13 cellular contexts compared by ENCODE assay signal in genomic region chr18:7812431-7813063, GRCh38.
DNase-seq lines count a peak whose midpoint lies in the region; ATAC-seq and TF ChIP-seq lines count a peak whose summit lies in the region.
"Had no signal": no experiment of that assay in that cellular context is flagged by ENCODE, and none has a peak within 500 bp of the region (broad histone marks: within the 10 kb centered on the region; RNA-seq: fewer than 3 reads in every experiment).

No MANE protein-coding gene starts in this region.

- H3K4me2 ChIP-seq in PC-3 (ENCODE audit: low read length) (peak overlapping the region; percentile 30), osteoblast (ENCODE audit: insufficient read depth, low read length) (peak overlapping the region; percentile 61)

- no peaks in the 10 kb centered on the region for H3K27me3 Mint-ChIP-seq in activated T-helper 2 cell treated with anti-CD3 and anti-CD28 coated beads, Interferon-gamma antibody, Interleukin-2, Interleukin-4, amounts not matched to agents 10 μg/mL and 5 μg/mL and 100 μg/mL, durations not matched to agents 14 hours and 24 hours and 36 hours (ENCODE audit: low read depth)

- H3K4me1 ChIP-seq in PC-3 (ENCODE audit: insufficient read depth, low read length): peaks cover 10% of the 10 kb centered on the region
- H3K4me1 ChIP-seq in osteoblast (ENCODE audit: insufficient read depth, low read length): peaks cover 11% of the 10 kb centered on the region

- POLR2A ChIA-PET in PC-3 (lab: Charles Lee; ENCODE audit: unreplicated experiment): interaction anchor here (0.6 kb wide), 1 partner anchor 207 kb away, joined by 3 read pairs; no protein-coding TSS in a partner anchor

- ATAC-seq in PC-3 (peak; percentile 96), HG03025 (IDR thresholded peaks at IDR 0.05; ENCODE audit: low FRiP score, unreplicated experiment) (no peak), HG02642 (IDR thresholded peaks at IDR 0.05; ENCODE audit: poor library complexity, unreplicated experiment) (no peak)
- ATAC-seq: WTC11 had no signal

- BruUV-seq in PC-3 (replicated peaks; lab: Mats Ljungman, UMichigan): no TSS peak

- H3K27ac ChIP-seq in PC-3 (ENCODE audit: low read length): 0 out of 2 replicates have a peak overlapping the region, but pooled peaks have one; percentile 9
- H3K27ac ChIP-seq in osteoblast (ENCODE audit: low read depth, low read length): peak overlapping the region; percentile 44

- TF ChIP-seq CTCF in AG09319 (IDR thresholded peaks at IDR 0.05; ENCODE audit: low read depth, low read length) (no peak), PC-3 (conservative IDR thresholded peaks at IDR 0.05; ENCODE audit: low read depth, low read length) (no peak), fibroblast of mammary gland (conservative IDR thresholded peaks at IDR 0.05; ENCODE audit: control insufficient read depth, insufficient read depth, low read depth, low read length) (no peak), osteoblast (IDR thresholded peaks at IDR 0.05; ENCODE audit: extremely low read depth, low read depth, low read length) (no peak)

- H3F3A ChIP-seq in PC-3 (ENCODE audit: low read length, unreplicated experiment): no peaks in the 10 kb centered on the region

- H3K9me2 ChIP-seq in PC-3 (replicated peaks; ENCODE audit: low read length): no peaks in the 10 kb centered on the region

- H3K9ac ChIP-seq in PC-3 (ENCODE audit: low read length): no peak overlapping the region

- H3K36me3 Mint-ChIP-seq in activated T-helper 2 cell treated with anti-CD3 and anti-CD28 coated beads, Interferon-gamma antibody, Interleukin-2, Interleukin-4, amounts not matched to agents 10 μg/mL and 5 μg/mL and 100 μg/mL, durations not matched to agents 14 hours and 24 hours and 36 hours (ENCODE audit: low read depth): no peaks in the 10 kb centered on the region

- H3K4me3 ChIP-seq in PC-3 (ENCODE audit: low read length) (no peak overlapping the region), fibroblast of mammary gland (ENCODE audit: control insufficient read depth, low read depth, low read length) (no peak overlapping the region), osteoblast (ENCODE audit: insufficient read depth, low read length) (no peak overlapping the region)

- no peaks in the 10 kb centered on the region for H3K4me1 Mint-ChIP-seq in activated T-helper 2 cell treated with anti-CD3 and anti-CD28 coated beads, Interferon-gamma antibody, Interleukin-2, Interleukin-4, amounts not matched to agents 10 μg/mL and 5 μg/mL and 100 μg/mL, durations not matched to agents 14 hours and 24 hours and 36 hours (ENCODE audit: low read depth)

- H2AFZ ChIP-seq in PC-3 (ENCODE audit: low read length): no peak overlapping the region
- H2AFZ ChIP-seq in osteoblast (ENCODE audit: low read length): no peak overlapping the region

- H3K79me2 ChIP-seq in PC-3 (ENCODE audit: low read length) (no peaks in the 10 kb centered on the region), osteoblast (ENCODE audit: insufficient read depth, low read length) (peaks cover 8% of the 10 kb centered on the region)

- no peaks in the 10 kb centered on the region for H4K20me1 ChIP-seq in PC-3 (ENCODE audit: low read length)
- peaks cover 4% of the 10 kb centered on the region for H4K20me1 ChIP-seq in osteoblast (ENCODE audit: insufficient read depth, low read length)

- CTCF ChIA-PET in PC-3 (lab: Charles Lee): interaction anchor here (0.5 to 0.6 kb wide), 2 partner anchors 61 to 67 kb away, joined by 3 read pairs; no protein-coding TSS in a partner anchor

- H3K4me3 Mint-ChIP-seq in activated T-helper 2 cell treated with anti-CD3 and anti-CD28 coated beads, Interferon-gamma antibody, Interleukin-2, Interleukin-4, amounts not matched to agents 10 μg/mL and 5 μg/mL and 100 μg/mL, durations not matched to agents 14 hours and 24 hours and 36 hours (ENCODE audit: low read depth): no peak overlapping the region
- H3K4me3 Mint-ChIP-seq: activated T-helper 1 cell treated with anti-CD3 and anti-CD28 coated beads, Interleukin-12 subunit alpha, Interleukin-12 subunit beta, Interleukin-2, Interleukin-4 antibody, amounts not matched to agents 30 ng/mL and 10 ng/mL and 1 ng/mL, durations not matched to agents 14 hours and 24 hours and 36 hours; WTC11 had no signal

- peak; percentile 30 for DNase-seq in AG09319 (ENCODE audit: extremely low read depth, low read depth)
- peak; percentile 67 for DNase-seq in PC-3
- peak; percentile 74 for DNase-seq in fibroblast of mammary gland (ENCODE audit: low read depth)
- peak; percentile 74 for DNase-seq in osteoblast (ENCODE audit: insufficient read length, low spot score, missing footprints)
- DNase-seq in HPDE6-E6E7 (ENCODE audit: extremely low spot score): no peak
- DNase-seq in activated T-helper 2 cell treated with anti-CD3 and anti-CD28 coated beads, Interferon-gamma antibody, Interleukin-2, Interleukin-4, amounts not matched to agents 10 μg/mL and 5 μg/mL and 100 μg/mL, durations not matched to agents 14 hours and 24 hours and 36 hours (ENCODE audit: low spot score): no peak
- DNase-seq: effector memory CD4-positive, alpha-beta T cell; NCI-H1694; small intestine had no signal

- H3K27me3 ChIP-seq in PC-3 (ENCODE audit: low read length) (no peaks in the 10 kb centered on the region), osteoblast (ENCODE audit: insufficient read depth, low read length) (no peaks in the 10 kb centered on the region)

- H3K27ac Mint-ChIP-seq in activated T-helper 2 cell treated with anti-CD3 and anti-CD28 coated beads, Interferon-gamma antibody, Interleukin-2, Interleukin-4, amounts not matched to agents 10 μg/mL and 5 μg/mL and 100 μg/mL, durations not matched to agents 14 hours and 24 hours and 36 hours: no peak overlapping the region
- H3K27ac Mint-ChIP-seq: activated T-helper 1 cell treated with anti-CD3 and anti-CD28 coated beads, Interleukin-12 subunit alpha, Interleukin-12 subunit beta, Interleukin-2, Interleukin-4 antibody, amounts not matched to agents 30 ng/mL and 10 ng/mL and 1 ng/mL, durations not matched to agents 14 hours and 24 hours and 36 hours; WTC11 had no signal

- intact Hi-C loops in PC-3 (cut with micrococcal nuclease): no loop called here
- intact Hi-C loops in activated T-helper 2 cell treated with anti-CD3 and anti-CD28 coated beads, Interferon-gamma antibody, Interleukin-2, Interleukin-4, amounts not matched to agents 10 μg/mL and 5 μg/mL and 100 μg/mL, durations not matched to agents 14 hours and 24 hours and 36 hours (cut with micrococcal nuclease): no loop called here

- H3K9me3 Mint-ChIP-seq in activated T-helper 2 cell treated with anti-CD3 and anti-CD28 coated beads, Interferon-gamma antibody, Interleukin-2, Interleukin-4, amounts not matched to agents 10 μg/mL and 5 μg/mL and 100 μg/mL, durations not matched to agents 14 hours and 24 hours and 36 hours: peaks cover 32% of the 10 kb centered on the region

- H3K36me3 ChIP-seq in PC-3 (ENCODE audit: low read depth, low read length) (peaks cover 27% of the 10 kb centered on the region), osteoblast (ENCODE audit: insufficient read depth, low read length) (no peaks in the 10 kb centered on the region)

- H3K9me3 ChIP-seq in PC-3 (ENCODE audit: low read length) (peaks cover 23% of the 10 kb centered on the region), osteoblast (ENCODE audit: low read depth, low read length) (peaks cover 3% of the 10 kb centered on the region)

Comparison
In these comparisons a context has a peak if more than half of its experiments do, and no peak if none do; other contexts are left out.
1. DNase-seq: peak in AG09319 (single experiment), PC-3 (single experiment), fibroblast of mammary gland (single experiment) and osteoblast (single experiment); none in HPDE6-E6E7 (single experiment) and activated T-helper 2 cell treated with anti-CD3 and anti-CD28 coated beads, Interferon-gamma antibody, Interleukin-2, Interleukin-4, amounts not matched to agents 10 μg/mL and 5 μg/mL and 100 μg/mL, durations not matched to agents 14 hours and 24 hours and 36 hours (single experiment).